In genomic region chr7:158446706-158447105, GRCh38 we compare ENCODE assay signal across 20 cellular contexts.
"Had no signal": no experiment of that assay in that cellular context is flagged by ENCODE, and none has a peak within 500 bp of the region (broad histone marks: within the 10 kb centered on the region; RNA-seq: fewer than 3 reads in every experiment).

No MANE protein-coding gene starts in this region.

- H3K4me3 ChIP-seq: K562, SJCRH30 had no signal

- H3K9ac ChIP-seq: KMS-11 had no signal

- H3K4me2 ChIP-seq: KMS-11 had no signal

- DNase-seq: Kasumi-1, MM.1S, NCI-H1436, NCI-H187, NCI-H2081 treated with DMSO at 0.1 percent for 48 hours, NCI-H2171, NCI-H226, NCI-H446, NCI-H510A, NCI-H774, PC-3, SHP77 treated with DMSO at 0.1 percent for 48 hours, SJCRH30 had no signal

- H3K4me3 Mint-ChIP-seq: IgD-negative memory B cell had no signal

- H3K36me3 ChIP-seq: SJCRH30 had no signal

- H3K27ac ChIP-seq: HL-60, KMS-11, SJCRH30 had no signal

- H3K4me1 ChIP-seq: SJCRH30 had no signal

- ATAC-seq: K562, Panc1, PC-3, Right ventricle myocardium inferior, SK-N-SH treated with all-trans-retinoic acid at 6 μM for 48 hours had no signal

- H3K9me3 ChIP-seq: SJCRH30 had no signal
